23 cellular contexts compared by ENCODE assay signal in genomic region chr3:53457068-53457467, GRCh38.
"Had no signal": no experiment of that assay in that cellular context is flagged by ENCODE, and none has a peak within 500 bp of the region (broad histone marks: within the 10 kb centered on the region; RNA-seq: fewer than 3 reads in every experiment).

No MANE protein-coding gene starts in this region.

- H3K27ac Mint-ChIP-seq: activated naive CD8-positive, alpha-beta T cell; activated T-cell treated with anti-CD3 and anti-CD28 coated beads, Interleukin-2, amount 50 U/mL, for 24 hours; activated T-helper 17 cell treated with anti-CD3 and anti-CD28 coated beads, Interleukin-2, amount 50 U/mL, for 72 hours; effector memory CD8-positive, alpha-beta T cell; naive thymus-derived CD8-positive, alpha-beta T cell; neural progenitor cell; stimulated activated memory B cell treated with anti-CD40 and anti-IgM and Interleukin-4, amounts not matched to agents 10 μg/mL and 1 μg/mL and 100 μg/mL, for 72 hours had no signal

- H3K9me3 Mint-ChIP-seq: activated T-cell treated with anti-CD3 and anti-CD28 coated beads, Interleukin-2, amount 50 U/mL, for 24 hours; activated T-helper 17 cell treated with anti-CD3 and anti-CD28 coated beads, Interleukin-2, amount 50 U/mL, for 72 hours; central memory CD8-positive, alpha-beta T cell; effector memory CD8-positive, alpha-beta T cell; naive thymus-derived CD8-positive, alpha-beta T cell; neural progenitor cell; stimulated activated memory B cell treated with anti-CD40 and anti-IgM and Interleukin-4, amounts not matched to agents 10 μg/mL and 1 μg/mL and 100 μg/mL, for 72 hours had no signal

- H3K4me3 Mint-ChIP-seq: activated naive CD8-positive, alpha-beta T cell; activated T-cell treated with anti-CD3 and anti-CD28 coated beads, Interleukin-2, amount 50 U/mL, for 24 hours; activated T-helper 17 cell treated with anti-CD3 and anti-CD28 coated beads, Interleukin-2, amount 50 U/mL, for 72 hours; central memory CD8-positive, alpha-beta T cell; effector memory CD8-positive, alpha-beta T cell; naive thymus-derived CD8-positive, alpha-beta T cell; neural progenitor cell; stimulated activated memory B cell treated with anti-CD40 and anti-IgM and Interleukin-4, amounts not matched to agents 10 μg/mL and 1 μg/mL and 100 μg/mL, for 72 hours had no signal

- ATAC-seq: activated T-helper 17 cell treated with anti-CD3 and anti-CD28 coated beads, Interleukin-2, amount 50 U/mL, for 72 hours; effector memory CD8-positive, alpha-beta T cell; left lung; naive thymus-derived CD8-positive, alpha-beta T cell; sciatic nerve; stimulated activated memory B cell treated with anti-CD40 and anti-IgM and Interleukin-4, amounts not matched to agents 10 μg/mL and 1 μg/mL and 100 μg/mL, for 72 hours had no signal

- DNase-seq: activated CD4-positive, CD25-positive, alpha-beta regulatory T cell treated with anti-CD3 and anti-CD28 coated beads, Interleukin-2, amount 50 U/mL, for 72 hours; activated CD8-positive, alpha-beta memory T cell treated with anti-CD3 and anti-CD28 coated beads for 24 hours; activated CD8-positive, alpha-beta memory T cell treated with anti-CD3 and anti-CD28 coated beads, Interleukin-2, amount 50 U/mL, for 4 hours; activated naive CD4-positive, alpha-beta T cell; activated T-cell treated with anti-CD3 and anti-CD28 coated beads, Interleukin-2, amount 50 U/mL, for 24 hours; adrenal gland; effector memory CD8-positive, alpha-beta T cell; glutamatergic neuron; hippocampal formation; kidney glomerular epithelial cell; left lung; naive thymus-derived CD8-positive, alpha-beta T cell; small intestine; stimulated activated CD4-positive, alpha-beta T cell treated with anti-CD3 and anti-CD28 coated beads, Interleukin-15, amount 100 ng/mL, for 24 hours; T-helper 9 cell; testis; trophoblast cell had no signal

- H3K27me3 Mint-ChIP-seq: stimulated activated memory B cell treated with anti-CD40 and anti-IgM and Interleukin-4, amounts not matched to agents 10 μg/mL and 1 μg/mL and 100 μg/mL, for 72 hours had no signal

- H3K4me1 Mint-ChIP-seq: activated T-helper 17 cell treated with anti-CD3 and anti-CD28 coated beads, Interleukin-2, amount 50 U/mL, for 72 hours; central memory CD8-positive, alpha-beta T cell; naive thymus-derived CD8-positive, alpha-beta T cell; neural progenitor cell; stimulated activated memory B cell treated with anti-CD40 and anti-IgM and Interleukin-4, amounts not matched to agents 10 μg/mL and 1 μg/mL and 100 μg/mL, for 72 hours had no signal
